In the genomic region with DNA sequence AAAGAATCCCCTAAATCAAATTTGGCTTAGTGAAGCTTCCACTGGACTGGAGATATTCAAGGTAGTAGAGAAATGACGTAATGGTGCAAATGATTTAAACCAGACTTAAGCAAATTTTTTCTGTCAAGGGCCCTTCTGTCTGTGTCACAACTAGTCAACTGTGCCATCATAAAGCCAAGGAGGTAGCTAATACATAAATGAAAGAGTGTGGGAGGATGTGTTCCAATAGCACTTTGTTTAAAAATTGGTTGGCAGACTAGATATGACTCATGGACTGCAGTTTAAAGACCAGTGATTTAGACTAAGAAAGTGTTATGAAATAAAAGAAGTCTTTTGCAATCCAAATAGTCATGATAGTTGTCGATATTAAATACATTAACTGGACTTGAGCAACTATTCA, we compare ENCODE assay signal across 11 cellular contexts. TPM values are rescaled to one million over a fixed set of nuclear protein-coding genes. Genes with fewer than 3 reads are reported as not detected.
DNase-seq lines count a peak whose midpoint lies in the region; ATAC-seq and TF ChIP-seq lines count a peak whose summit lies in the region.
"Had no signal": no experiment of that assay in that cellular context is flagged by ENCODE, and none has a peak within 500 bp of the region (broad histone marks: within the 10 kb centered on the region; RNA-seq: fewer than 3 reads in every experiment).

No MANE protein-coding gene starts in this region.

- no peak for TF ChIP-seq POLR2A in right lobe of liver (IDR thresholded peaks at IDR 0.05)

- no peak overlapping the region for H3K27ac ChIP-seq in right lobe of liver
- H3K27ac ChIP-seq: 22Rv1 had no signal

- peaks cover 0 to 14% (median 6%) of the 10 kb centered on the region in 4 donors for H3K4me1 ChIP-seq in right lobe of liver

- 48% methylated on average over 2 of the region's 2 CpGs for WGBS in right lobe of liver (ENCODE audit: insufficient coverage, low coverage, low lambda C conversion rate, missing lambda C conversion rate)

- H3K36me3 ChIP-seq in right lobe of liver: no peaks in the 10 kb centered on the region

- H3K4me3 ChIP-seq in right lobe of liver: no peak overlapping the region

- no peak for DNase-seq in activated CD4-positive, CD25-positive, alpha-beta regulatory T cell (lab: John Stamatoyannopoulos, UW)
- peak; percentile 42 for DNase-seq in HT1080 (ENCODE audit: low read depth)
- no peak for DNase-seq in right lobe of liver
- no peak for DNase-seq in NCI-H226
- no peak for DNase-seq in dedifferentiated amniotic fluid mesenchymal stem cell (ENCODE audit: extremely low spot score)
- DNase-seq in activated CD4-positive, alpha-beta T cell treated with anti-CD3 and anti-CD28 coated beads for 48 hours: no peak
- DNase-seq: activated CD4-positive, alpha-beta T cell treated with anti-CD3 and anti-CD28 coated beads for 4 hours; NCI-H446 treated with DMSO at 0.1 percent for 48 hours had no signal

- no peaks in the 10 kb centered on the region for H3K27me3 ChIP-seq in right lobe of liver

- intact Hi-C loops in right lobe of liver (cut with DNase I): no loop called here

- no peaks in the 10 kb centered on the region for H3K9me3 ChIP-seq in right lobe of liver

- TF ChIP-seq CTCF in right lobe of liver (IDR thresholded peaks at IDR 0.05): no peak

- ATAC-seq in activated CD4-positive, CD25-positive, alpha-beta regulatory T cell treated with anti-CD3 and anti-CD28 coated beads, Interleukin-2, amount 50 U/mL, for 24 hours: peak; percentile 74 to 77
- ATAC-seq in HG02623 (IDR thresholded peaks at IDR 0.05; ENCODE audit: unreplicated experiment): peak; percentile 80
- peak in 3 of 4 donors; percentile 46 to 75 (median 53) for ATAC-seq in right lobe of liver

RNA-seq across cellular contexts. Expression of a gene that starts 24.3 kb away (rescaled TPM):
- total RNA-seq in HT1080 (2014; rRNA removed; shearing (Covaris generic)): 0.14 TPM in 1 of 2 replicates, not detected in the other
- polyA plus RNA-seq in HT1080 (2015; cell fraction: cytosol; rRNA removed): not detected in 2 replicates
- polyA plus RNA-seq in HT1080 (2015; cell fraction: nucleus; rRNA removed): 0.04 and 0.15 TPM in 2 replicates
- total RNA-seq in right lobe of liver: not detected
